ENCODE assay signal across 23 cellular contexts in genomic region chr1:239550178-239550577, GRCh38.
"Had no signal": no experiment of that assay in that cellular context is flagged by ENCODE, and none has a peak within 500 bp of the region (broad histone marks: within the 10 kb centered on the region; RNA-seq: fewer than 3 reads in every experiment).

No MANE protein-coding gene starts in this region.

- H3K9me3 Mint-ChIP-seq: activated T-helper 17 cell treated with anti-CD3 and anti-CD28 coated beads, Interleukin-2, amount 50 U/mL, for 72 hours; dendritic cell treated with granulocyte-macrophage colony-stimulating factor and Interleukin-4, amounts not matched to agents 40 ng/mL and 50 ng/mL, for 4 days had no signal

- H3K27ac ChIP-seq: spleen, upper lobe of right lung, WERI-Rb-1 had no signal

- H3K27ac Mint-ChIP-seq: activated CD4-positive, alpha-beta memory T cell treated with anti-CD3 and anti-CD28 coated beads for 36 hours; activated naive CD8-positive, alpha-beta T cell treated with anti-CD3 and anti-CD28 coated beads, Interleukin-2, amount 10 ng/mL, durations not matched to agents 7 days and 5 days; activated T-helper 17 cell treated with anti-CD3 and anti-CD28 coated beads, Interleukin-2, amount 50 U/mL, for 72 hours; dendritic cell treated with granulocyte-macrophage colony-stimulating factor and Interleukin-4, amounts not matched to agents 40 ng/mL and 50 ng/mL, for 4 days; nephron had no signal

- H3K4me1 Mint-ChIP-seq: nephron had no signal

- FAIRE-seq: keratinocyte had no signal

- H3K4me1 ChIP-seq: upper lobe of right lung had no signal

- H3K27me3 Mint-ChIP-seq: activated CD4-positive, alpha-beta memory T cell treated with anti-CD3 and anti-CD28 coated beads for 36 hours; activated naive CD8-positive, alpha-beta T cell treated with anti-CD3 and anti-CD28 coated beads, Interleukin-2, amount 10 ng/mL, durations not matched to agents 7 days and 5 days; activated T-helper 17 cell treated with anti-CD3 and anti-CD28 coated beads, Interleukin-2, amount 50 U/mL, for 72 hours; dendritic cell treated with granulocyte-macrophage colony-stimulating factor and Interleukin-4, amounts not matched to agents 40 ng/mL and 50 ng/mL, for 4 days had no signal

- ATAC-seq: activated T-helper 17 cell treated with anti-CD3 and anti-CD28 coated beads, Interleukin-2, amount 50 U/mL, for 72 hours; left lobe of liver; upper lobe of right lung had no signal

- DNase-seq: activated CD4-positive, alpha-beta memory T cell treated with anti-CD3 and anti-CD28 coated beads for 36 hours; activated naive CD4-positive, alpha-beta T cell; activated naive CD8-positive, alpha-beta T cell treated with anti-CD3 and anti-CD28 coated beads, Interleukin-2, amount 10 ng/mL, durations not matched to agents 7 days and 5 days; activated T-cell treated with anti-CD3 and anti-CD28 coated beads, Interleukin-2, amount 50 U/mL, for 1 hour; aorta; cerebellar nuclear complex; effector CD8-positive, alpha-beta T cell; foreskin fibroblast; hypothalamus; midbrain; nucleus accumbens; posterior cingulate gyrus; retina; spleen; stimulated activated naive CD4-positive, alpha-beta T cell; upper lobe of right lung; WERI-Rb-1 had no signal

- H3K4me3 ChIP-seq: lung, spleen, upper lobe of right lung had no signal

- H3K4me3 Mint-ChIP-seq: activated CD4-positive, alpha-beta memory T cell treated with anti-CD3 and anti-CD28 coated beads for 36 hours; activated naive CD8-positive, alpha-beta T cell treated with anti-CD3 and anti-CD28 coated beads, Interleukin-2, amount 10 ng/mL, durations not matched to agents 7 days and 5 days; activated T-helper 17 cell treated with anti-CD3 and anti-CD28 coated beads, Interleukin-2, amount 50 U/mL, for 72 hours; dendritic cell treated with granulocyte-macrophage colony-stimulating factor and Interleukin-4, amounts not matched to agents 40 ng/mL and 50 ng/mL, for 4 days; nephron had no signal

- H3K9me3 ChIP-seq: upper lobe of right lung had no signal

- H3K36me3 ChIP-seq: spleen, upper lobe of right lung, WERI-Rb-1 had no signal

- H3K27me3 ChIP-seq: spleen, upper lobe of right lung had no signal
